Comparison of ENCODE assay signal across 14 cellular contexts in the genomic region with DNA sequence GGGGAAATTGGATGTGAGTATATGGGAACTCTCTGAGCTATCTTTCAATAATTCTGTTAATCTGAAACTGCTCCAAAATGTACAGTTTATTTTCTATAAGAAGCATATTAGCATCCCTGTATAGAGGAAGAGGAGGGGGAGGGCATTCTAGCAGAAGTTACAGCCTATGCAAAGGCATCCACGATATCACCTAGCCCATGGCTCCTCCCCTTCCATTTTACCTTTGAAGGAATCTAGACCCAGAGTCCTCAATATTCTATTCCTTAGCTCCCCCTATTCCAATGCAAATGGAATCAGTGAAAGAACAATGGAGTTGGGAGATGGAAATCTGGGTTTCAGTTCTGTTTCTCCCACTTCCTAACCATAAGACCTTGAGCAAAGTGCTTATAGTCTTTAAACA.
"Had no signal": no experiment of that assay in that cellular context is flagged by ENCODE, and none has a peak within 500 bp of the region (broad histone marks: within the 10 kb centered on the region; RNA-seq: fewer than 3 reads in every experiment).

No MANE protein-coding gene starts in this region.

- FAIRE-seq: TTC549 had no signal

- H3K9me3 Mint-ChIP-seq: naive B cell; stimulated activated memory B cell treated with anti-CD40 and anti-IgM and Interleukin-4, amounts not matched to agents 10 μg/mL and 1 μg/mL and 100 μg/mL, for 72 hours had no signal

- H3K36me3 ChIP-seq: colonic mucosa, tibial nerve had no signal

- ATAC-seq: activated CD4-positive, CD25-positive, alpha-beta regulatory T cell treated with anti-CD3 and anti-CD28 coated beads, Interleukin-2, amount 50 U/mL, for 24 hours; right cardiac atrium; stimulated activated memory B cell treated with anti-CD40 and anti-IgM and Interleukin-4, amounts not matched to agents 10 μg/mL and 1 μg/mL and 100 μg/mL, for 72 hours; T-helper 17 cell had no signal

- H3K79me2 ChIP-seq: hepatocyte had no signal

- H3K36me3 Mint-ChIP-seq: naive B cell; stimulated activated memory B cell treated with anti-CD40 and anti-IgM and Interleukin-4, amounts not matched to agents 10 μg/mL and 1 μg/mL and 100 μg/mL, for 72 hours had no signal

- H3K4me3 Mint-ChIP-seq: naive B cell; stimulated activated memory B cell treated with anti-CD40 and anti-IgM and Interleukin-4, amounts not matched to agents 10 μg/mL and 1 μg/mL and 100 μg/mL, for 72 hours; T-helper 17 cell had no signal

- H3K27ac Mint-ChIP-seq: naive B cell; progenitor cell of endocrine pancreas; stimulated activated memory B cell treated with anti-CD40 and anti-IgM and Interleukin-4, amounts not matched to agents 10 μg/mL and 1 μg/mL and 100 μg/mL, for 72 hours; T-helper 17 cell had no signal

- H3K27ac ChIP-seq: colonic mucosa, hepatocyte, tibial nerve had no signal

- H3K27me3 ChIP-seq: colonic mucosa, hepatocyte, tibial nerve had no signal

- H3K4me1 ChIP-seq: colonic mucosa, tibial nerve had no signal

- H3K4me3 ChIP-seq: colonic mucosa, hepatocyte, tibial nerve had no signal

- H3K27me3 Mint-ChIP-seq: progenitor cell of endocrine pancreas; stimulated activated memory B cell treated with anti-CD40 and anti-IgM and Interleukin-4, amounts not matched to agents 10 μg/mL and 1 μg/mL and 100 μg/mL, for 72 hours had no signal

- H3K4me2 ChIP-seq: hepatocyte had no signal

- DNase-seq: activated effector memory CD4-positive, alpha-beta T cell treated with Interleukin-2 at 50 U/mL for 16 hours; activated T-cell treated with anti-CD3 and anti-CD28 coated beads, Interleukin-2, amount 50 U/mL, for 1 hour; colonic mucosa; effector CD4-positive, alpha-beta T cell; naive B cell; nucleus accumbens; right cardiac atrium; T-helper 17 cell had no signal

- H3K9me3 ChIP-seq: colonic mucosa, tibial nerve had no signal

- H3K4me1 Mint-ChIP-seq: naive B cell; stimulated activated memory B cell treated with anti-CD40 and anti-IgM and Interleukin-4, amounts not matched to agents 10 μg/mL and 1 μg/mL and 100 μg/mL, for 72 hours had no signal
